ENCODE assay signal across 13 cellular contexts in genomic region chr12:56154246-56154771, GRCh38. TPM values are rescaled to one million over a fixed set of nuclear protein-coding genes. Genes with fewer than 3 reads are reported as not detected.
DNase-seq lines count a peak whose midpoint lies in the region; ATAC-seq and TF ChIP-seq lines count a peak whose summit lies in the region.
"Had no signal": no experiment of that assay in that cellular context is flagged by ENCODE, and none has a peak within 500 bp of the region (broad histone marks: within the 10 kb centered on the region; RNA-seq: fewer than 3 reads in every experiment).

No MANE protein-coding gene starts in this region.

- peaks cover 9% of the 10 kb centered on the region for H3K36me3 Mint-ChIP-seq in T-helper 17 cell (ENCODE audit: low read depth)

- H3K9ac ChIP-seq in neural cell (ENCODE audit: low read length), result peak overlapping the region; percentile 16

- TF ChIP-seq RAD21 in neural cell (conservative IDR thresholded peaks at IDR 0.05), result no peak

- H2AFZ ChIP-seq in neural cell (ENCODE audit: low read depth, low read length), result no peak overlapping the region

- CTCF ChIA-PET in HEK293T (lab: Yijun Ruan, JAX), result interaction anchor here (0.6 to 1.1 kb wide), 2 partner anchors 10 to 107 kb away, joined by 3 read pairs; no protein-coding TSS in a partner anchor

- POLR2A ChIA-PET in HEK293T (lab: Yijun Ruan, JAX), result interaction anchor here (0.8 to 2.7 kb wide), 4 partner anchors 8 to 50 kb away, joined by 3 to 15 read pairs (median 5); partner anchors contain the start of genes ESYT1 and PA2G4

- H3K4me2 ChIP-seq in DOHH2 (ENCODE audit: low read length), result peak overlapping the region; percentile 98; the same call in 1 of the 2 replicates
- no peak overlapping the region for H3K4me2 ChIP-seq in neural cell (ENCODE audit: low read length)

- peaks cover 8% of the 10 kb centered on the region for H4K20me1 ChIP-seq in DOHH2 (ENCODE audit: control insufficient read depth, insufficient read depth, low read depth, low read length)
- no peaks in the 10 kb centered on the region for H4K20me1 ChIP-seq in neural cell (ENCODE audit: insufficient read depth)

- no peak for TF ChIP-seq POLR2A in GM18505 (IDR thresholded peaks at IDR 0.05; ENCODE audit: borderline replicate concordance, extremely low read depth, insufficient read depth, insufficient read length)

- H3K9me3 ChIP-seq in DOHH2 (ENCODE audit: control insufficient read depth, insufficient read depth, low read length), result no peaks in the 10 kb centered on the region
- H3K9me3 ChIP-seq in T-helper 17 cell (ENCODE audit: control insufficient read depth, low read length, poor library complexity, severe bottlenecking), result no peaks in the 10 kb centered on the region
- no peaks in the 10 kb centered on the region for H3K9me3 ChIP-seq in neural cell (ENCODE audit: low read length)

- H3K27ac Mint-ChIP-seq in T-helper 17 cell, result peak overlapping the region; percentile 93

- TF ChIP-seq CTCF in DOHH2 (IDR thresholded peaks at IDR 0.05; ENCODE audit: low read depth, low read length, poor library complexity, severe bottlenecking) (no peak), neural cell (IDR thresholded peaks at IDR 0.05; ENCODE audit: poor library complexity, severe bottlenecking) (no peak)

- ATAC-seq in T-helper 17 cell (no peak), GM18505 (IDR thresholded peaks at IDR 0.05; ENCODE audit: unreplicated experiment) (no peak)
- ATAC-seq: WTC11 had no signal

- H3K9me2 ChIP-seq in DOHH2 (replicated peaks; ENCODE audit: control insufficient read depth, low read length), result no peaks in the 10 kb centered on the region
- no peaks in the 10 kb centered on the region for H3K9me2 ChIP-seq in neural cell (ENCODE audit: insufficient read depth, low read length)

- no peak overlapping the region for H3K4me3 Mint-ChIP-seq in T-helper 17 cell

- no peak for TF ChIP-seq EP300 in neural cell (conservative IDR thresholded peaks at IDR 0.05; ENCODE audit: poor library complexity, severe bottlenecking)

- H3F3A ChIP-seq in DOHH2 (ENCODE audit: control insufficient read depth, insufficient read depth), result peaks cover 5% of the 10 kb centered on the region; the same call in 1 of the 2 replicates
- H3F3A ChIP-seq in neural cell (ENCODE audit: insufficient read depth, low read length, poor library complexity, severe bottlenecking), result peaks cover 3% of the 10 kb centered on the region

- H3K4me3 ChIP-seq in DOHH2 (ENCODE audit: low read length) (no peak overlapping the region), neural cell (ENCODE audit: low read length) (peak overlapping the region; percentile 73)

- H3K79me2 ChIP-seq in DOHH2 (ENCODE audit: control insufficient read depth, low read length) (peaks cover 47% of the 10 kb centered on the region), neural cell (replicated peaks; ENCODE audit: insufficient read depth, low read length) (peaks cover 25% of the 10 kb centered on the region)

- DNase-seq in LHCN-M2 (ENCODE audit: low read depth), result peak; percentile 61
- no peak for DNase-seq in T-helper 17 cell
- DNase-seq in DMS114 treated with DMSO at 0.1 percent for 48 hours (lab: John Stamatoyannopoulos, UW; ENCODE audit: unreplicated experiment), result no peak
- no peak for DNase-seq in HEK293T (ENCODE audit: extremely low spot score)
- DNase-seq: activated T-cell treated with anti-CD3 and anti-CD28 coated beads, Interleukin-2, amount 50 U/mL, for 48 hours; amygdala; NCI-H1092; NCI-H526 treated with DMSO at 0.1 percent for 48 hours; small intestine had no signal

- H3K27ac ChIP-seq in DOHH2 (ENCODE audit: low read depth, low read length), result no peak overlapping the region
- no peak overlapping the region for H3K27ac ChIP-seq in neural cell (ENCODE audit: low read length)

- H3K36me3 ChIP-seq in DOHH2 (ENCODE audit: control insufficient read depth, low read length) (peaks cover 37% of the 10 kb centered on the region), neural cell (ENCODE audit: insufficient read depth, low read length) (peaks cover under 1% of the 10 kb centered on the region)

- H3K27me3 ChIP-seq in DOHH2 (ENCODE audit: control insufficient read depth, low read length) (no peaks in the 10 kb centered on the region), neural cell (ENCODE audit: insufficient read depth, low read depth, low read length) (no peaks in the 10 kb centered on the region)

- H3K4me1 ChIP-seq in DOHH2 (ENCODE audit: control insufficient read depth, low read length), result peaks cover 37% of the 10 kb centered on the region

- H3K4me1 Mint-ChIP-seq in T-helper 17 cell, result peaks cover 41% of the 10 kb centered on the region

- no peaks in the 10 kb centered on the region for H3K27me3 Mint-ChIP-seq in T-helper 17 cell

TF ChIP-seq in neural cell, 6 proteins besides CTCF, POLR2A, EP300 and RAD21:
- TF ChIP-seq SMC3 (conservative IDR thresholded peaks at IDR 0.05; ENCODE audit: poor library complexity), result no peak

TF ChIP-seq in HEK293T, 16 proteins besides CTCF, POLR2A, EP300 and RAD21:
- TF ChIP-seq TARDBP (IDR thresholded peaks at IDR 0.05), result no peak
- TF ChIP-seq FOXM1 (IDR thresholded peaks at IDR 0.05; ENCODE audit: borderline replicate concordance), result no peak
- no peak for TF ChIP-seq ELF4 (IDR thresholded peaks at IDR 0.05)
- no peak for TF ChIP-seq SP1 (IDR thresholded peaks at IDR 0.05)
- no peak for TF ChIP-seq NFRKB (IDR thresholded peaks at IDR 0.05)
- TF ChIP-seq PKNOX1 (IDR thresholded peaks at IDR 0.05), result no peak
- no peak for TF ChIP-seq ARNT (IDR thresholded peaks at IDR 0.05)

RNA-seq across cellular contexts. Expression of gene MYL6B, which starts 1.9 kb away (rescaled TPM):
- total RNA-seq in LHCN-M2 (2014; rRNA removed), result 130 and 136 TPM in 2 replicates
- polyA plus RNA-seq in LHCN-M2 (2012), result 216 TPM
- total RNA-seq in T-helper 17 cell, result 1 to 10 TPM; 5.4 to 9.0 TPM
- polyA plus RNA-seq in neural cell, result 369 and 376 TPM in 2 replicates
- polyA minus RNA-seq in neural cell, result 78.0 and 82.5 TPM in 2 replicates

RNA-seq across cellular contexts. Expression of gene MYL6, which starts 3.9 kb away (rescaled TPM):
- 1,787 and 1,859 TPM in 2 replicates for total RNA-seq in LHCN-M2 (2014; rRNA removed)
- polyA plus RNA-seq in LHCN-M2 (2012), result 6,959 TPM
- total RNA-seq in T-helper 17 cell, result 100 to 1,000 TPM; 741 to 784 TPM
- polyA plus RNA-seq in neural cell, result 2,918 and 3,234 TPM in 2 replicates
- polyA minus RNA-seq in neural cell, result 523 and 580 TPM in 2 replicates

RNA-seq across cellular contexts. Expression of gene ESYT1, which starts 26.2 kb away (rescaled TPM):
- total RNA-seq in LHCN-M2 (2014; rRNA removed), result 169 and 173 TPM in 2 replicates
- 94.6 TPM for polyA plus RNA-seq in LHCN-M2 (2012)
- 100 to 1,000 TPM; 178 to 211 TPM for total RNA-seq in T-helper 17 cell
- 19.6 and 25.1 TPM in 2 replicates for polyA plus RNA-seq in neural cell
- polyA minus RNA-seq in neural cell, result 16.4 and 26.1 TPM in 2 replicates

RNA-seq across cellular contexts. Expression of gene SMARCC2, which starts 35.0 kb away (rescaled TPM):
- total RNA-seq in LHCN-M2 (2014; rRNA removed) (41.6 and 60.4 TPM in 2 replicates), T-helper 17 cell (100 to 1,000 TPM; 130 to 138 TPM)
- polyA plus RNA-seq in LHCN-M2 (2012), result 40.9 TPM
- polyA plus RNA-seq in neural cell, result 85.6 and 93.2 TPM in 2 replicates
- 157 TPM in 2 replicates for polyA minus RNA-seq in neural cell

RNA-seq across cellular contexts. Expression of gene ZC3H10, which starts 36.2 kb away (rescaled TPM):
- total RNA-seq in LHCN-M2 (2014; rRNA removed) (3.6 and 3.8 TPM in 2 replicates), T-helper 17 cell (1 to 10 TPM; 6.8 to 8.7 TPM)
- 3.3 TPM for polyA plus RNA-seq in LHCN-M2 (2012)
- polyA plus RNA-seq in neural cell, result 6.7 and 11.3 TPM in 2 replicates
- polyA minus RNA-seq in neural cell, result 18.8 and 25.1 TPM in 2 replicates

Comparison
In these comparisons a context has a peak if more than half of its experiments do, and no peak if none do; other contexts are left out.
1. RNA of gene MYL6B, which starts 1.9 kb away (total RNA-seq): 130 to 136 TPM in LHCN-M2; 5.4 to 9.0 TPM in T-helper 17 cell; every median in the first group is over 10 times any median in the second.